1 cellular context compared by ENCODE assay signal in genomic region chr7:102395958-102396709, GRCh38.
A peak's percentile ranks its signal among the peaks of the same experiment; 100 is the strongest.
TF ChIP-seq lines count a peak whose summit lies in the region.

A gene with protein sequence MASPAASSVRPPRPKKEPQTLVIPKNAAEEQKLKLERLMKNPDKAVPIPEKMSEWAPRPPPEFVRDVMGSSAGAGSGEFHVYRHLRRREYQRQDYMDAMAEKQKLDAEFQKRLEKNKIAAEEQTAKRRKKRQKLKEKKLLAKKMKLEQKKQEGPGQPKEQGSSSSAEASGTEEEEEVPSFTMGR (plus strand): TSS chr7:102396363. CDS start chr7:102396412, 49 bp downstream.

TF ChIP-seq in HepG2, 621 proteins besides CTCF, POLR2A, EP300 and RAD21 (continued from another document and continues in another):
- TF ChIP-seq TCF12 (IDR thresholded peaks at IDR 0.05) (no peak), TCF12 (CRISPR knock-in tag; IDR thresholded peaks at IDR 0.05) (0 out of 2 replicates have a peak, but pooled peaks have one; percentile 45), HIC2 (CRISPR knock-in tag; IDR thresholded peaks at IDR 0.05; ENCODE audit: low read depth) (0 out of 2 replicates have a peak, but pooled peaks have one; percentile 27), ARNT (IDR thresholded peaks at IDR 0.05) (no peak), ZNF136 (CRISPR knock-in tag; IDR thresholded peaks at IDR 0.05; ENCODE audit: low read depth) (no peak), NFE2 (CRISPR knock-in tag; IDR thresholded peaks at IDR 0.05) (no peak), MYNN (CRISPR knock-in tag; IDR thresholded peaks at IDR 0.05; ENCODE audit: low read depth) (no peak), SRF (IDR thresholded peaks at IDR 0.05; ENCODE audit: low read depth, low read length) (peak; percentile 68; the same call in 1 of the 2 replicates), ZNF800 (CRISPR knock-in tag; IDR thresholded peaks at IDR 0.05) (no peak), NFE2L1 (CRISPR knock-in tag; IDR thresholded peaks at IDR 0.05; ENCODE audit: borderline replicate concordance) (no peak), HOXA3 (CRISPR knock-in tag; IDR thresholded peaks at IDR 0.05) (peak; percentile 94), NR2F6 (IDR thresholded peaks at IDR 0.05) (no peak), NR2F6 (CRISPR knock-in tag; IDR thresholded peaks at IDR 0.05) (no peak), TOE1 (CRISPR knock-in tag; IDR thresholded peaks at IDR 0.05) (no peak), CREM (IDR thresholded peaks at IDR 0.05) (peak; percentile 99), CREM (CRISPR knock-in tag; IDR thresholded peaks at IDR 0.05) (peak; percentile 85), NPAS2 (CRISPR knock-in tag; IDR thresholded peaks at IDR 0.05; ENCODE audit: borderline replicate concordance) (no peak), ZNF781 (CRISPR knock-in tag; IDR thresholded peaks at IDR 0.05; ENCODE audit: borderline replicate concordance, not compliant biosample characterization) (no peak), ZNF383 (CRISPR knock-in tag; IDR thresholded peaks at IDR 0.05; ENCODE audit: borderline replicate concordance) (peak; percentile 76; the same call in 1 of the 2 replicates), RBM22 (optimal IDR thresholded peaks at IDR 0.05; ENCODE audit: low read length) (peak; percentile 99), ZSCAN21 (CRISPR knock-in tag; IDR thresholded peaks at IDR 0.05; ENCODE audit: borderline replicate concordance) (no peak), HOXA5 (CRISPR knock-in tag; IDR thresholded peaks at IDR 0.05) (peak; percentile 19; the same call in 1 of the 2 replicates), NCOA1 (CRISPR knock-in tag; IDR thresholded peaks at IDR 0.05) (no peak), KLF16 (CRISPR knock-in tag; IDR thresholded peaks at IDR 0.05) (peak in 1 of 2 experiments; percentile 61; a peak in 2 of 4 replicates), ZBTB44 (CRISPR knock-in tag; IDR thresholded peaks at IDR 0.05) (0 out of 2 replicates have a peak, but pooled peaks have one; percentile 56), WIZ (CRISPR knock-in tag; IDR thresholded peaks at IDR 0.05) (no peak), IRF9 (CRISPR knock-in tag; IDR thresholded peaks at IDR 0.05; ENCODE audit: borderline replicate concordance) (peak; percentile 77; the same call in 1 of the 2 replicates), ZNF24 (IDR thresholded peaks at IDR 0.05) (no peak), PAX8 (CRISPR knock-in tag; IDR thresholded peaks at IDR 0.05; ENCODE audit: borderline replicate concordance) (0 out of 2 replicates have a peak, but pooled peaks have one; percentile 35), UBTF (CRISPR knock-in tag; IDR thresholded peaks at IDR 0.05) (peak; percentile 50; the same call in 1 of the 2 replicates), ZNF569 (CRISPR knock-in tag; IDR thresholded peaks at IDR 0.05; ENCODE audit: borderline replicate concordance) (no peak), NFKB2 (CRISPR knock-in tag; IDR thresholded peaks at IDR 0.05; ENCODE audit: borderline replicate concordance) (peak; percentile 54; the same call in 1 of the 2 replicates), ZNF770 (CRISPR knock-in tag; IDR thresholded peaks at IDR 0.05) (no peak), PAF1 (CRISPR knock-in tag; IDR thresholded peaks at IDR 0.05) (no peak), ZNF430 (CRISPR knock-in tag; IDR thresholded peaks at IDR 0.05) (peak; percentile 58; the same call in 1 of the 2 replicates), MEF2D (CRISPR knock-in tag; IDR thresholded peaks at IDR 0.05) (peak; percentile 62; the same call in 1 of the 2 replicates), ZNF879 (CRISPR knock-in tag; IDR thresholded peaks at IDR 0.05) (no peak), STAT5B (CRISPR knock-in tag; IDR thresholded peaks at IDR 0.05) (0 out of 2 replicates have a peak, but pooled peaks have one; percentile 18), RELA (CRISPR knock-in tag; IDR thresholded peaks at IDR 0.05) (no peak), THAP11 (CRISPR knock-in tag; IDR thresholded peaks at IDR 0.05) (peak; percentile 82), KAT8 (CRISPR knock-in tag; IDR thresholded peaks at IDR 0.05) (peak; percentile 88), RNF2 (conservative IDR thresholded peaks at IDR 0.05; ENCODE audit: low read depth) (no peak), EZH2 (conservative IDR thresholded peaks at IDR 0.05; ENCODE audit: low read depth, low read length) (no peak), ZNF44 (CRISPR knock-in tag; IDR thresholded peaks at IDR 0.05) (no peak), ZSCAN20 (CRISPR knock-in tag; IDR thresholded peaks at IDR 0.05; ENCODE audit: borderline replicate concordance) (0 out of 2 replicates have a peak, but pooled peaks have one; percentile 58), SUZ12 (IDR thresholded peaks at IDR 0.05; ENCODE audit: low read depth, low read length) (no peak), SNAPC2 (CRISPR knock-in tag; IDR thresholded peaks at IDR 0.05) (no peak)
- TF ChIP-seq, protein P1, sequence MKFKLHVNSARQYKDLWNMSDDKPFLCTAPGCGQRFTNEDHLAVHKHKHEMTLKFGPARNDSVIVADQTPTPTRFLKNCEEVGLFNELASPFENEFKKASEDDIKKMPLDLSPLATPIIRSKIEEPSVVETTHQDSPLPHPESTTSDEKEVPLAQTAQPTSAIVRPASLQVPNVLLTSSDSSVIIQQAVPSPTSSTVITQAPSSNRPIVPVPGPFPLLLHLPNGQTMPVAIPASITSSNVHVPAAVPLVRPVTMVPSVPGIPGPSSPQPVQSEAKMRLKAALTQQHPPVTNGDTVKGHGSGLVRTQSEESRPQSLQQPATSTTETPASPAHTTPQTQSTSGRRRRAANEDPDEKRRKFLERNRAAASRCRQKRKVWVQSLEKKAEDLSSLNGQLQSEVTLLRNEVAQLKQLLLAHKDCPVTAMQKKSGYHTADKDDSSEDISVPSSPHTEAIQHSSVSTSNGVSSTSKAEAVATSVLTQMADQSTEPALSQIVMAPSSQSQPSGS (CRISPR knock-in tag; IDR thresholded peaks at IDR 0.05): 0 out of 2 replicates have a peak, but pooled peaks have one; percentile 18
- TF ChIP-seq, protein P2, sequence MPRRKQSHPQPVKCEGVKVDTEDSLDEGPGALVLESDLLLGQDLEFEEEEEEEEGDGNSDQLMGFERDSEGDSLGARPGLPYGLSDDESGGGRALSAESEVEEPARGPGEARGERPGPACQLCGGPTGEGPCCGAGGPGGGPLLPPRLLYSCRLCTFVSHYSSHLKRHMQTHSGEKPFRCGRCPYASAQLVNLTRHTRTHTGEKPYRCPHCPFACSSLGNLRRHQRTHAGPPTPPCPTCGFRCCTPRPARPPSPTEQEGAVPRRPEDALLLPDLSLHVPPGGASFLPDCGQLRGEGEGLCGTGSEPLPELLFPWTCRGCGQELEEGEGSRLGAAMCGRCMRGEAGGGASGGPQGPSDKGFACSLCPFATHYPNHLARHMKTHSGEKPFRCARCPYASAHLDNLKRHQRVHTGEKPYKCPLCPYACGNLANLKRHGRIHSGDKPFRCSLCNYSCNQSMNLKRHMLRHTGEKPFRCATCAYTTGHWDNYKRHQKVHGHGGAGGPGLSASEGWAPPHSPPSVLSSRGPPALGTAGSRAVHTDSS (CRISPR knock-in tag; conservative IDR thresholded peaks at IDR 0.05): no peak
- TF ChIP-seq, protein P3, sequence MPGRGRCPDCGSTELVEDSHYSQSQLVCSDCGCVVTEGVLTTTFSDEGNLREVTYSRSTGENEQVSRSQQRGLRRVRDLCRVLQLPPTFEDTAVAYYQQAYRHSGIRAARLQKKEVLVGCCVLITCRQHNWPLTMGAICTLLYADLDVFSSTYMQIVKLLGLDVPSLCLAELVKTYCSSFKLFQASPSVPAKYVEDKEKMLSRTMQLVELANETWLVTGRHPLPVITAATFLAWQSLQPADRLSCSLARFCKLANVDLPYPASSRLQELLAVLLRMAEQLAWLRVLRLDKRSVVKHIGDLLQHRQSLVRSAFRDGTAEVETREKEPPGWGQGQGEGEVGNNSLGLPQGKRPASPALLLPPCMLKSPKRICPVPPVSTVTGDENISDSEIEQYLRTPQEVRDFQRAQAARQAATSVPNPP (CRISPR knock-in tag; IDR thresholded peaks at IDR 0.05): no peak
- TF ChIP-seq, protein P4, sequence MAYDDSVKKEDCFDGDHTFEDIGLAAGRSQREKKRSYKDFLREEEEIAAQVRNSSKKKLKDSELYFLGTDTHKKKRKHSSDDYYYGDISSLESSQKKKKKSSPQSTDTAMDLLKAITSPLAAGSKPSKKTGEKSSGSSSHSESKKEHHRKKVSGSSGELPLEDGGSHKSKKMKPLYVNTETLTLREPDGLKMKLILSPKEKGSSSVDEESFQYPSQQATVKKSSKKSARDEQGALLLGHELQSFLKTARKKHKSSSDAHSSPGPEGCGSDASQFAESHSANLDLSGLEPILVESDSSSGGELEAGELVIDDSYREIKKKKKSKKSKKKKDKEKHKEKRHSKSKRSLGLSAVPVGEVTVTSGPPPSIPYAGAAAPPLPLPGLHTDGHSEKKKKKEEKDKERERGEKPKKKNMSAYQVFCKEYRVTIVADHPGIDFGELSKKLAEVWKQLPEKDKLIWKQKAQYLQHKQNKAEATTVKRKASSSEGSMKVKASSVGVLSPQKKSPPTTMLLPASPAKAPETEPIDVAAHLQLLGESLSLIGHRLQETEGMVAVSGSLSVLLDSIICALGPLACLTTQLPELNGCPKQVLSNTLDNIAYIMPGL (CRISPR knock-in tag; IDR thresholded peaks at IDR 0.05; ENCODE audit: borderline replicate concordance in 1 of 2, low read depth in 1 of 2): peak; percentile 52 to 64; a peak in 3 of 4 replicates
